Comparison of ENCODE assay signal across 10 cellular contexts in genomic region chr6:33278392-33278741, GRCh38. TPM values are rescaled to one million over a fixed set of nuclear protein-coding genes. Genes with fewer than 3 reads are reported as not detected.
DNase-seq lines count a peak whose midpoint lies in the region; ATAC-seq and TF ChIP-seq lines count a peak whose summit lies in the region.
"Had no signal": no experiment of that assay in that cellular context is flagged by ENCODE, and none has a peak within 500 bp of the region (broad histone marks: within the 10 kb centered on the region; RNA-seq: fewer than 3 reads in every experiment).

No MANE protein-coding gene starts in this region.

- TF ChIP-seq CTCF in type B pancreatic cell (conservative IDR thresholded peaks at IDR 0.05), result no peak

- peaks cover 26% of the 10 kb centered on the region for H3K36me3 Mint-ChIP-seq in activated naive CD4-positive, alpha-beta T cell treated with anti-CD3 and anti-CD28 coated beads, Interleukin-2, amount 50 U/mL, for 24 hours
- H3K36me3 Mint-ChIP-seq in T-helper 17 cell (ENCODE audit: low read depth), result peaks cover 4% of the 10 kb centered on the region
- H3K36me3 Mint-ChIP-seq in immature natural killer cell, result peaks cover 12 to 30% (median 13%) of the 10 kb centered on the region in 3 donors
- H3K36me3 Mint-ChIP-seq in type B pancreatic cell, result peaks cover 19% of the 10 kb centered on the region
- peaks cover 73% of the 10 kb centered on the region for H3K36me3 Mint-ChIP-seq in activated T-helper 2 cell treated with anti-CD3 and anti-CD28 coated beads, Interferon-gamma antibody, Interleukin-2, Interleukin-4, amounts not matched to agents 10 μg/mL and 5 μg/mL and 100 μg/mL, durations not matched to agents 14 hours and 24 hours and 36 hours (ENCODE audit: low read depth)

- peak overlapping the region; percentile 35 for H3K27ac Mint-ChIP-seq in activated naive CD4-positive, alpha-beta T cell treated with anti-CD3 and anti-CD28 coated beads, Interleukin-2, amount 50 U/mL, for 24 hours
- H3K27ac Mint-ChIP-seq in T-helper 17 cell, result peak overlapping the region; percentile 99
- H3K27ac Mint-ChIP-seq in immature natural killer cell, result peak overlapping the region; percentile 35 to 96 (median 94)
- H3K27ac Mint-ChIP-seq in type B pancreatic cell, result peak overlapping the region; percentile 63
- H3K27ac Mint-ChIP-seq in activated T-helper 2 cell treated with anti-CD3 and anti-CD28 coated beads, Interferon-gamma antibody, Interleukin-2, Interleukin-4, amounts not matched to agents 10 μg/mL and 5 μg/mL and 100 μg/mL, durations not matched to agents 14 hours and 24 hours and 36 hours, result no peak overlapping the region

- H3K4me3 Mint-ChIP-seq in activated naive CD4-positive, alpha-beta T cell treated with anti-CD3 and anti-CD28 coated beads, Interleukin-2, amount 50 U/mL, for 24 hours, result peak overlapping the region; percentile 4
- peak overlapping the region; percentile 91 for H3K4me3 Mint-ChIP-seq in T-helper 17 cell
- H3K4me3 Mint-ChIP-seq in immature natural killer cell, result peak overlapping the region; percentile 89 to 92 (median 91)
- H3K4me3 Mint-ChIP-seq in type B pancreatic cell, result peak overlapping the region; percentile 55
- no peak overlapping the region for H3K4me3 Mint-ChIP-seq in activated T-helper 2 cell treated with anti-CD3 and anti-CD28 coated beads, Interferon-gamma antibody, Interleukin-2, Interleukin-4, amounts not matched to agents 10 μg/mL and 5 μg/mL and 100 μg/mL, durations not matched to agents 14 hours and 24 hours and 36 hours (ENCODE audit: low read depth)

- H3K9me3 Mint-ChIP-seq in activated naive CD4-positive, alpha-beta T cell treated with anti-CD3 and anti-CD28 coated beads, Interleukin-2, amount 50 U/mL, for 24 hours, result no peaks in the 10 kb centered on the region
- H3K9me3 Mint-ChIP-seq in immature natural killer cell (no peaks in the 10 kb centered on the region), type B pancreatic cell (no peaks in the 10 kb centered on the region)
- no peaks in the 10 kb centered on the region for H3K9me3 Mint-ChIP-seq in activated T-helper 2 cell treated with anti-CD3 and anti-CD28 coated beads, Interferon-gamma antibody, Interleukin-2, Interleukin-4, amounts not matched to agents 10 μg/mL and 5 μg/mL and 100 μg/mL, durations not matched to agents 14 hours and 24 hours and 36 hours

- H3K9me3 ChIP-seq in T-helper 17 cell (ENCODE audit: control insufficient read depth, low read length, poor library complexity, severe bottlenecking), result no peaks in the 10 kb centered on the region

- intact Hi-C loops in activated T-helper 2 cell treated with anti-CD3 and anti-CD28 coated beads, Interferon-gamma antibody, Interleukin-2, Interleukin-4, amounts not matched to agents 10 μg/mL and 5 μg/mL and 100 μg/mL, durations not matched to agents 14 hours and 24 hours and 36 hours (cut with micrococcal nuclease), result loop anchor here (5.0 to 10.0 kb wide), 3 partner anchors 34 to 1114 kb away; partner anchors contain the start of genes NUDT3, SYNGAP1 and TAPBP

- no peaks in the 10 kb centered on the region for H3K27me3 Mint-ChIP-seq in activated naive CD4-positive, alpha-beta T cell treated with anti-CD3 and anti-CD28 coated beads, Interleukin-2, amount 50 U/mL, for 24 hours
- H3K27me3 Mint-ChIP-seq in T-helper 17 cell, result no peaks in the 10 kb centered on the region
- H3K27me3 Mint-ChIP-seq in immature natural killer cell (ENCODE audit: low read depth in 3 of 3), result peaks cover 2 to 11% (median 7%) of the 10 kb centered on the region in 3 donors
- H3K27me3 Mint-ChIP-seq in type B pancreatic cell, result no peaks in the 10 kb centered on the region
- no peaks in the 10 kb centered on the region for H3K27me3 Mint-ChIP-seq in activated T-helper 2 cell treated with anti-CD3 and anti-CD28 coated beads, Interferon-gamma antibody, Interleukin-2, Interleukin-4, amounts not matched to agents 10 μg/mL and 5 μg/mL and 100 μg/mL, durations not matched to agents 14 hours and 24 hours and 36 hours (ENCODE audit: low read depth)

- H3K4me1 Mint-ChIP-seq in activated naive CD4-positive, alpha-beta T cell treated with anti-CD3 and anti-CD28 coated beads, Interleukin-2, amount 50 U/mL, for 24 hours, result peaks cover 36% of the 10 kb centered on the region
- H3K4me1 Mint-ChIP-seq in T-helper 17 cell, result peaks cover 49% of the 10 kb centered on the region
- peaks cover 44 to 55% of the 10 kb centered on the region in 2 donors for H3K4me1 Mint-ChIP-seq in immature natural killer cell
- peaks cover 20% of the 10 kb centered on the region for H3K4me1 Mint-ChIP-seq in type B pancreatic cell (ENCODE audit: unreplicated experiment)
- peaks cover 32% of the 10 kb centered on the region for H3K4me1 Mint-ChIP-seq in activated T-helper 2 cell treated with anti-CD3 and anti-CD28 coated beads, Interferon-gamma antibody, Interleukin-2, Interleukin-4, amounts not matched to agents 10 μg/mL and 5 μg/mL and 100 μg/mL, durations not matched to agents 14 hours and 24 hours and 36 hours (ENCODE audit: low read depth)

- no peak for ATAC-seq in T-helper 17 cell
- no peak for ATAC-seq in HG02610 (IDR thresholded peaks at IDR 0.05; ENCODE audit: unreplicated experiment)
- no peak for ATAC-seq in GM21529 (IDR thresholded peaks at IDR 0.05; ENCODE audit: unreplicated experiment)

- DNase-seq in activated naive CD4-positive, alpha-beta T cell treated with Interleukin-2 at 50 U/mL for 16 hours, result no peak
- DNase-seq in T-helper 17 cell (no peak), immature natural killer cell (no peak), type B pancreatic cell (ENCODE audit: extremely low spot score, unreplicated experiment) (no peak)
- no peak for DNase-seq in activated T-helper 2 cell treated with anti-CD3 and anti-CD28 coated beads, Interferon-gamma antibody, Interleukin-2, Interleukin-4, amounts not matched to agents 10 μg/mL and 5 μg/mL and 100 μg/mL, durations not matched to agents 14 hours and 24 hours and 36 hours (ENCODE audit: low spot score)
- DNase-seq: NCI-H1436 treated with DMSO at 0.1 percent for 48 hours, SHP77 treated with DMSO at 0.1 percent for 48 hours had no signal

RNA-seq across cellular contexts. Expression of gene B3GALT4, which starts 1.4 kb away (rescaled TPM):
- total RNA-seq in T-helper 17 cell (10 to 100 TPM; 10.1 to 13.0 TPM), type B pancreatic cell (ENCODE audit: low replicate concordance) (10.1 and 22.2 TPM in 2 replicates)
- 10 to 100 TPM; 38.6 to 55.0 (median 44.1) TPM for polyA plus RNA-seq in immature natural killer cell
- 5.1 and 6.5 TPM in 2 replicates for total RNA-seq in activated T-helper 2 cell treated with anti-CD3 and anti-CD28 coated beads, Interferon-gamma antibody, Interleukin-2, Interleukin-4, amounts not matched to agents 10 μg/mL and 5 μg/mL and 100 μg/mL, durations not matched to agents 14 hours and 24 hours and 36 hours

RNA-seq across cellular contexts. Expression of gene RPS18, which starts 6.5 kb away (rescaled TPM):
- total RNA-seq in T-helper 17 cell (1,000 to 10,000 TPM; 4,373 to 4,641 TPM), type B pancreatic cell (ENCODE audit: low replicate concordance) (3,043 and 3,480 TPM in 2 replicates)
- polyA plus RNA-seq in immature natural killer cell, result 1,000 to 10,000 TPM; 2,992 to 6,506 (median 3,113) TPM
- total RNA-seq in activated T-helper 2 cell treated with anti-CD3 and anti-CD28 coated beads, Interferon-gamma antibody, Interleukin-2, Interleukin-4, amounts not matched to agents 10 μg/mL and 5 μg/mL and 100 μg/mL, durations not matched to agents 14 hours and 24 hours and 36 hours, result 3,099 and 3,143 TPM in 2 replicates

RNA-seq across cellular contexts. Expression of gene VPS52, which starts 6.7 kb away (rescaled TPM):
- total RNA-seq in T-helper 17 cell (10 to 100 TPM; 66.5 to 68.3 TPM), type B pancreatic cell (ENCODE audit: low replicate concordance) (54.7 and 62.4 TPM in 2 replicates)
- 10 to 100 TPM; 11.6 to 26.8 (median 16.8) TPM for polyA plus RNA-seq in immature natural killer cell
- total RNA-seq in activated T-helper 2 cell treated with anti-CD3 and anti-CD28 coated beads, Interferon-gamma antibody, Interleukin-2, Interleukin-4, amounts not matched to agents 10 μg/mL and 5 μg/mL and 100 μg/mL, durations not matched to agents 14 hours and 24 hours and 36 hours, result 53.4 and 56.7 TPM in 2 replicates

RNA-seq across cellular contexts. Expression of gene WDR46, which starts 10.7 kb away (rescaled TPM):
- 10 to 100 TPM; 32.1 to 38.6 TPM for total RNA-seq in T-helper 17 cell
- polyA plus RNA-seq in immature natural killer cell, result 10 to 100 TPM; 59.4 to 81.6 (median 74.3) TPM
- total RNA-seq in type B pancreatic cell (ENCODE audit: low replicate concordance), result 53.1 and 67.4 TPM in 2 replicates
- 87.3 and 98.3 TPM in 2 replicates for total RNA-seq in activated T-helper 2 cell treated with anti-CD3 and anti-CD28 coated beads, Interferon-gamma antibody, Interleukin-2, Interleukin-4, amounts not matched to agents 10 μg/mL and 5 μg/mL and 100 μg/mL, durations not matched to agents 14 hours and 24 hours and 36 hours

RNA-seq across cellular contexts. Expression of gene PFDN6, which starts 11.0 kb away (rescaled TPM):
- total RNA-seq in T-helper 17 cell, result 10 to 100 TPM; 16.5 to 25.7 TPM
- 10 to 100 TPM; 25.7 to 55.6 (median 49.2) TPM for polyA plus RNA-seq in immature natural killer cell
- total RNA-seq in type B pancreatic cell (ENCODE audit: low replicate concordance), result 52.9 and 54.5 TPM in 2 replicates
- 104 and 117 TPM in 2 replicates for total RNA-seq in activated T-helper 2 cell treated with anti-CD3 and anti-CD28 coated beads, Interferon-gamma antibody, Interleukin-2, Interleukin-4, amounts not matched to agents 10 μg/mL and 5 μg/mL and 100 μg/mL, durations not matched to agents 14 hours and 24 hours and 36 hours
